ENCODE assay signal across 8 cellular contexts in genomic region chr21:33379934-33380333, GRCh38. TPM values are rescaled to one million over a fixed set of nuclear protein-coding genes. Genes with fewer than 3 reads are reported as not detected.
DNase-seq lines count a peak whose midpoint lies in the region; ATAC-seq, FAIRE-seq and TF ChIP-seq lines count a peak whose summit lies in the region.
"Not testable (repeated sequence)": the region's sequence is repeated elsewhere in the genome, so short reads cannot be mapped to it uniquely, and the experiment has no call there.

No MANE protein-coding gene starts in this region.

- not testable (repeated sequence) for H3K9me3 Mint-ChIP-seq in CD8-positive, alpha-beta memory T cell

- DNase-seq in CD8-positive, alpha-beta memory T cell; effector memory CD4-positive, alpha-beta T cell; pancreas: not testable (repeated sequence)
- DNase-seq in MG63 (peak; percentile 72), SK-MEL-5 (ENCODE audit: low read depth, low spot score) (peak; percentile 27), kidney tubule cell (ENCODE audit: low spot score) (peak; percentile 67), upper lobe of left lung (peak in 1 of 2 donors; percentile 74)
- DNase-seq in activated effector memory CD4-positive, alpha-beta T cell treated with anti-CD3 and anti-CD28 coated beads, Interleukin-2, amount 50 U/mL, for 16 hours = peak; percentile 62

- not testable (repeated sequence) for TF ChIP-seq CTCF in pancreas (IDR thresholded peaks at IDR 0.05); upper lobe of left lung (IDR thresholded peaks at IDR 0.05)

- H3K9me3 ChIP-seq in CD8-positive, alpha-beta memory T cell (ENCODE audit: low read length); MG63; effector memory CD4-positive, alpha-beta T cell (ENCODE audit: control insufficient read depth, low read length); pancreas; upper lobe of left lung: not testable (repeated sequence)

- H3K27ac ChIP-seq in CD8-positive, alpha-beta memory T cell (ENCODE audit: low read depth, low read length) = peak overlapping the region; percentile 3
- H3K27ac ChIP-seq in effector memory CD4-positive, alpha-beta T cell (ENCODE audit: insufficient read depth, low read length, poor library complexity, severe bottlenecking) = peak overlapping the region; percentile 65
- H3K27ac ChIP-seq in pancreas = peak overlapping the region in 2 of 4 donors; percentile 69 to 74
- H3K27ac ChIP-seq in upper lobe of left lung = peak overlapping the region; percentile 81 to 85 (median 84)

- not testable (repeated sequence) for TF ChIP-seq EP300 in upper lobe of left lung (IDR thresholded peaks at IDR 0.05)

- not testable (repeated sequence) for TF ChIP-seq POLR2A in upper lobe of left lung (IDR thresholded peaks at IDR 0.05)

- intact Hi-C loops in pancreas (cut with DNase I) = not testable (repeated sequence)

- WGBS in pancreas, 2 donors = 70 to 77% methylated on average over 1 of the region's 1 CpG
- 30 to 33% methylated on average over 1 of the region's 1 CpG for WGBS in upper lobe of left lung, 2 donors

- peaks cover 52% of the 10 kb centered on the region for H3K4me1 ChIP-seq in CD8-positive, alpha-beta memory T cell (ENCODE audit: insufficient read depth, low read length)
- peaks cover 40% of the 10 kb centered on the region for H3K4me1 ChIP-seq in effector memory CD4-positive, alpha-beta T cell (ENCODE audit: control insufficient read depth, insufficient read depth, low read length, poor library complexity, severe bottlenecking)
- H3K4me1 ChIP-seq in pancreas = peaks cover 0 to 15% (median 0%) of the 10 kb centered on the region in 3 donors
- H3K4me1 ChIP-seq in upper lobe of left lung = peaks cover 41 to 54% (median 46%) of the 10 kb centered on the region in 4 donors

- H3K4me1 Mint-ChIP-seq in CD8-positive, alpha-beta memory T cell = peaks cover 54 to 62% (median 60%) of the 10 kb centered on the region in 3 donors

- peaks cover 14 to 18% of the 10 kb centered on the region in 2 donors for H3K27me3 Mint-ChIP-seq in CD8-positive, alpha-beta memory T cell

- peak in 3 of 4 donors; percentile 43 to 74 (median 64) for ATAC-seq in pancreas
- ATAC-seq in upper lobe of left lung (ENCODE audit: low FRiP score in 2 of 2) = peak; percentile 82 to 84

- H3K36me3 ChIP-seq in CD8-positive, alpha-beta memory T cell (ENCODE audit: insufficient read depth, low read length); MG63; effector memory CD4-positive, alpha-beta T cell (ENCODE audit: control insufficient read depth, insufficient read depth, low read length); pancreas; upper lobe of left lung: not testable (repeated sequence)

- not testable (repeated sequence) for H3K4me3 ChIP-seq in CD8-positive, alpha-beta memory T cell (ENCODE audit: low read length); MG63; effector memory CD4-positive, alpha-beta T cell (ENCODE audit: insufficient read depth, low read depth, low read length, poor library complexity, severe bottlenecking); pancreas; upper lobe of left lung

- POLR2A ChIA-PET in CD8-positive, alpha-beta memory T cell (lab: Charles Lee) = interaction anchor here (1.0 kb wide), 2 partner anchors 19 to 55 kb away, joined by 4 to 7 read pairs; partner anchors contain the start of gene IFNAR1

- CTCF ChIA-PET in CD8-positive, alpha-beta memory T cell (lab: Charles Lee) = interaction anchor here (1.0 to 2.1 kb wide), 6 partner anchors 18 to 183 kb away, joined by 3 to 10 read pairs (median 4); partner anchors contain the start of gene TMEM50B

- H3K36me3 Mint-ChIP-seq in CD8-positive, alpha-beta memory T cell = not testable (repeated sequence)

- peak overlapping the region in 4 of 7 donors; percentile 12 to 56 (median 50) for H3K4me3 Mint-ChIP-seq in CD8-positive, alpha-beta memory T cell

- in situ Hi-C loops in SK-MEL-5 (cut with HindIII; ENCODE audit: low pct_unique_long_range_greater_than_20kb, low sequenced_read_pairs) = not testable (repeated sequence)

- not testable (repeated sequence) for FAIRE-seq in pancreas (lab: Jason Lieb, UNC)

- not testable (repeated sequence) for H3K27me3 ChIP-seq in CD8-positive, alpha-beta memory T cell (ENCODE audit: insufficient read depth, low read length, poor library complexity, severe bottlenecking); MG63; effector memory CD4-positive, alpha-beta T cell (replicated peaks; ENCODE audit: control insufficient read depth, insufficient read depth, low read length, poor library complexity, severe bottlenecking); pancreas; upper lobe of left lung

- H3K27ac Mint-ChIP-seq in CD8-positive, alpha-beta memory T cell = peak overlapping the region in 4 of 8 donors; percentile 26 to 87 (median 76)

RNA-seq across cellular contexts. Expression of gene IFNGR2, which starts 23.3 kb away (rescaled TPM):
- total RNA-seq in CD8-positive, alpha-beta memory T cell = 1 to 10 TPM; 2.3 to 3.1 TPM
- 3.1 TPM for polyA plus RNA-seq in CD8-positive, alpha-beta memory T cell
- 63.6 and 66.8 TPM in 2 replicates for total RNA-seq in MG63 (2014; rRNA removed; shearing (Covaris generic); ENCODE audit: low replicate concordance)
- 104 and 121 TPM in 2 replicates for total RNA-seq in SK-MEL-5 (2014; rRNA removed; shearing (Covaris generic))
- 158 and 170 TPM in 2 replicates for polyA plus RNA-seq in SK-MEL-5 (2015; cell fraction: cytosol; rRNA removed)
- 40.9 and 50.0 TPM in 2 replicates for polyA plus RNA-seq in SK-MEL-5 (2015; cell fraction: nucleus; rRNA removed)
- 10 to 100 TPM; 10.1 to 56.5 (median 15.2) TPM for total RNA-seq in pancreas
- 10 to 100 TPM; 23.6 to 31.4 TPM for polyA plus RNA-seq in pancreas
- 10 to 100 TPM; 35.6 to 89.8 (median 62.0) TPM for total RNA-seq in upper lobe of left lung

RNA-seq across cellular contexts. Expression of gene IFNAR1, which starts 55.2 kb away (rescaled TPM):
- 10 to 100 TPM; 31.6 to 34.1 TPM for total RNA-seq in CD8-positive, alpha-beta memory T cell
- 54.6 TPM for polyA plus RNA-seq in CD8-positive, alpha-beta memory T cell
- total RNA-seq in MG63 (2014; rRNA removed; shearing (Covaris generic); ENCODE audit: low replicate concordance) = 1.7 and 6.6 TPM in 2 replicates
- total RNA-seq in SK-MEL-5 (2014; rRNA removed; shearing (Covaris generic)) = 10.7 and 11.9 TPM in 2 replicates
- 15.8 and 19.1 TPM in 2 replicates for polyA plus RNA-seq in SK-MEL-5 (2015; cell fraction: cytosol; rRNA removed)
- polyA plus RNA-seq in SK-MEL-5 (2015; cell fraction: nucleus; rRNA removed) = 6.3 and 10.0 TPM in 2 replicates
- total RNA-seq in pancreas = 10 to 100 TPM; 21.4 to 48.5 (median 27.6) TPM
- 1 to 10 TPM; 7.5 to 9.6 TPM for polyA plus RNA-seq in pancreas
- total RNA-seq in upper lobe of left lung = 10 to 100 TPM; 17.1 to 68.5 (median 36.0) TPM
